12 cellular contexts compared by ENCODE assay signal in the genomic region with DNA sequence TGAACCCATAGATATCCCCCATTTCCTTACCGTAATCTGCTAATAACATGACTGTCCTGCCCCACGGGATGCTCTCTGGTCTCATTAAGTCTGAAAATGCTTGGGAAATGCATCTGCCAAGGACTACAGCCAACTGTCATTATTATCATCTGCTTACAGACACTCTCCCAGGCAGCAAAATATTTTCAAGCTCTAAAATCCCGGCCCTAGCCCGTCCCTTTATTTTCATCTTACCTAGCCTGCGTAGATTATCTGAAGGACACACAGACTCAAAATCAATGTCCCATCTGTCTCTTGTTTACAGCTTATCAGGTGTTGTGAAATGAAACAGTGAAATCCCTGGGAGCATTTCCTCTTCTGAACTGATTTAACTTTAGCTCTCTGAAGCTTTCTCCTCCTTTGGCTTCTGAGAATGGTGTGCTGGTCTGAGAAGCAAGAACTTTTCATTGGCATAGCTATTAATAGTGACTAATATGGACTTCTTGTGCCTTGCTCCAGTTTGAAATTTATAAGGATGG.
DNase-seq lines count a peak whose midpoint lies in the region; ATAC-seq and TF ChIP-seq lines count a peak whose summit lies in the region.
"Had no signal": no experiment of that assay in that cellular context is flagged by ENCODE, and none has a peak within 500 bp of the region (broad histone marks: within the 10 kb centered on the region; RNA-seq: fewer than 3 reads in every experiment).

No MANE protein-coding gene starts in this region.

- intact Hi-C loops in A673 (cut with micrococcal nuclease; ENCODE audit: unreplicated experiment), result loop anchor here (1.0 to 10.0 kb wide), 2 partner anchors 59 to 164 kb away; a partner anchor contains a TSS

- H3K4me3 ChIP-seq in A673 (ENCODE audit: low read depth, low read length, poor library complexity, severe bottlenecking) (peak overlapping the region; percentile 25), fibroblast of pulmonary artery (replicated peaks; ENCODE audit: low read depth, low read length) (no peak overlapping the region)

- no peak for TF ChIP-seq CTCF in A673 (conservative IDR thresholded peaks at IDR 0.05; ENCODE audit: low read depth, low read length)
- no peak for TF ChIP-seq CTCF in fibroblast of pulmonary artery (IDR thresholded peaks at IDR 0.05; ENCODE audit: low read length, missing control alignments)

- H3K4me3 Mint-ChIP-seq in activated T-cell treated with anti-CD3 and anti-CD28 coated beads, Interleukin-2, amount 50 U/mL, for 72 hours, result no peak overlapping the region
- H3K4me3 Mint-ChIP-seq: type B pancreatic cell had no signal

- POLR2A ChIA-PET in A673 (lab: Charles Lee; ENCODE audit: low non-redundant PET), result interaction anchor here (0.6 kb wide), 1 partner anchor 91 kb away, joined by 3 read pairs; no protein-coding TSS in a partner anchor

- H3K27ac Mint-ChIP-seq in activated T-cell treated with anti-CD3 and anti-CD28 coated beads, Interleukin-2, amount 50 U/mL, for 72 hours, result no peak overlapping the region
- H3K27ac Mint-ChIP-seq: type B pancreatic cell had no signal

- ATAC-seq in HG03565 (IDR thresholded peaks at IDR 0.05; ENCODE audit: unreplicated experiment) (no peak), GM21381 (IDR thresholded peaks at IDR 0.05; ENCODE audit: unreplicated experiment) (no peak), GM19324 (IDR thresholded peaks at IDR 0.05; ENCODE audit: low FRiP score, unreplicated experiment) (no peak)
- ATAC-seq in activated T-cell treated with anti-CD3 and anti-CD28 coated beads, Interleukin-2, amount 50 U/mL, for 72 hours (replicated peaks in 1 of 2), result no peak

- peaks cover 77% of the 10 kb centered on the region for H3K4me1 ChIP-seq in A673 (ENCODE audit: insufficient read depth, low read length, poor library complexity, severe bottlenecking)

- peak overlapping the region; percentile 90 for H3K27ac ChIP-seq in A673 (ENCODE audit: low read depth, low read length, poor library complexity, severe bottlenecking)

- H3K27me3 ChIP-seq in A673 (replicated peaks; ENCODE audit: insufficient read depth, low read depth, low read length, poor library complexity), result no peaks in the 10 kb centered on the region

- H3K9me3 Mint-ChIP-seq in activated T-cell treated with anti-CD3 and anti-CD28 coated beads, Interleukin-2, amount 50 U/mL, for 72 hours, result no peaks in the 10 kb centered on the region
- H3K9me3 Mint-ChIP-seq: type B pancreatic cell had no signal

- DNase-seq in A673 (ENCODE audit: low spot score) (peak; percentile 80), NCI-H82 treated with DMSO at 0.1 percent for 48 hours (lab: John Stamatoyannopoulos, UW; ENCODE audit: unreplicated experiment) (peak; percentile 58), fibroblast of pulmonary artery (ENCODE audit: low read depth) (peak; percentile 41), myocyte (ENCODE audit: low read depth) (peak; percentile 29)
- DNase-seq in activated T-cell treated with anti-CD3 and anti-CD28 coated beads, Interleukin-2, amount 50 U/mL, for 72 hours, result no peak
- DNase-seq: activated CD4-positive, alpha-beta T cell treated with anti-CD3 and anti-CD28 coated beads for 48 hours; NCI-H526; retina had no signal

- H3K36me3 ChIP-seq in A673 (ENCODE audit: insufficient read depth, low read length, poor library complexity, severe bottlenecking), result no peaks in the 10 kb centered on the region

- H3K9me3 ChIP-seq in A673 (ENCODE audit: low read depth, low read length, poor library complexity, severe bottlenecking), result no peaks in the 10 kb centered on the region

- BruUV-seq in A673 (replicated peaks; lab: Mats Ljungman, UMichigan), result no TSS peak

- H3K4me1 Mint-ChIP-seq in activated T-cell treated with anti-CD3 and anti-CD28 coated beads, Interleukin-2, amount 50 U/mL, for 72 hours (ENCODE audit: low read depth), result peaks cover 8% of the 10 kb centered on the region

- CTCF ChIA-PET in A673 (lab: Charles Lee), result interaction anchor here (0.7 to 1.8 kb wide), 3 partner anchors 36 to 277 kb away, joined by 3 to 9 read pairs (median 7); no protein-coding TSS in a partner anchor

- peaks cover 25% of the 10 kb centered on the region for H3K27me3 Mint-ChIP-seq in activated T-cell treated with anti-CD3 and anti-CD28 coated beads, Interleukin-2, amount 50 U/mL, for 72 hours (ENCODE audit: low read depth)
- H3K27me3 Mint-ChIP-seq: type B pancreatic cell had no signal

- no peaks in the 10 kb centered on the region for H3K36me3 Mint-ChIP-seq in activated T-cell treated with anti-CD3 and anti-CD28 coated beads, Interleukin-2, amount 50 U/mL, for 72 hours (ENCODE audit: insufficient read depth in 2 of 2)
- H3K36me3 Mint-ChIP-seq: type B pancreatic cell had no signal

Comparison
In these comparisons a context has a peak if more than half of its experiments do, and no peak if none do; other contexts are left out.
1. DNase-seq: peak in A673 (single experiment), NCI-H82 treated with DMSO at 0.1 percent for 48 hours (single experiment), fibroblast of pulmonary artery (single experiment) and myocyte (single experiment); none in activated T-cell treated with anti-CD3 and anti-CD28 coated beads, Interleukin-2, amount 50 U/mL, for 72 hours (0 of 2).